Comparison of ENCODE assay signal across 2 cellular contexts in genomic region chr10:81473755-81474154, GRCh38.
TF ChIP-seq lines count a peak whose summit lies in the region.

No MANE protein-coding gene starts in this region.

TF ChIP-seq in A549, 52 proteins besides CTCF, POLR2A, EP300 and RAD21:
- TF ChIP-seq BCL3 (IDR thresholded peaks at IDR 0.05), result no peak
- no peak for TF ChIP-seq ZSCAN20 (CRISPR knock-in tag; IDR thresholded peaks at IDR 0.05)
- no peak for TF ChIP-seq ZFP36 (IDR thresholded peaks at IDR 0.05; ENCODE audit: borderline replicate concordance, partially characterized antibody)
- no peak for TF ChIP-seq HOXB5 (CRISPR knock-in tag; IDR thresholded peaks at IDR 0.05)
- TF ChIP-seq ESRRA (IDR thresholded peaks at IDR 0.05; ENCODE audit: borderline replicate concordance, low read length), result no peak
- TF ChIP-seq PHF8 (IDR thresholded peaks at IDR 0.05; ENCODE audit: borderline replicate concordance, low read depth), result no peak
- no peak for TF ChIP-seq BHLHE40 (IDR thresholded peaks at IDR 0.05; ENCODE audit: low read depth, low read length)
- TF ChIP-seq PBX3 (IDR thresholded peaks at IDR 0.05), result no peak
- no peak for TF ChIP-seq RARB (CRISPR knock-in tag; IDR thresholded peaks at IDR 0.05)
- no peak for TF ChIP-seq MAFK (IDR thresholded peaks at IDR 0.05; ENCODE audit: partially characterized antibody)
- TF ChIP-seq CHD2 (IDR thresholded peaks at IDR 0.05; ENCODE audit: low read length, partially characterized antibody), result no peak
- TF ChIP-seq E2F6 (IDR thresholded peaks at IDR 0.05; ENCODE audit: borderline replicate concordance, low read depth), result no peak

TF ChIP-seq in H1, 55 proteins besides CTCF, POLR2A, EP300 and RAD21:
- TF ChIP-seq RBBP5 (IDR thresholded peaks at IDR 0.05; ENCODE audit: borderline replicate concordance, low read depth, low read length) (no peak), HDAC6 (IDR thresholded peaks at IDR 0.05; ENCODE audit: low read depth, low read length) (no peak), TAF1 (IDR thresholded peaks at IDR 0.05; ENCODE audit: low read depth, low read length) (no peak), E2F6 (IDR thresholded peaks at IDR 0.05) (no peak), POU5F1 (IDR thresholded peaks at IDR 0.05; ENCODE audit: low read depth, low read length) (no peak), JUND (IDR thresholded peaks at IDR 0.05; ENCODE audit: low read length) (no peak), CBX5 (IDR thresholded peaks at IDR 0.05; ENCODE audit: low read depth, low read length) (no peak), CREB1 (IDR thresholded peaks at IDR 0.05) (no peak), CHD2 (IDR thresholded peaks at IDR 0.05; ENCODE audit: low read length) (no peak), CHD1 (IDR thresholded peaks at IDR 0.05; ENCODE audit: low read depth, low read length) (no peak), ZNF274 (IDR thresholded peaks at IDR 0.05; ENCODE audit: borderline replicate concordance, extremely low read depth, low read length) (no peak), CHD7 (IDR thresholded peaks at IDR 0.05; ENCODE audit: insufficient replicate concordance, low read length) (no peak), SP2 (IDR thresholded peaks at IDR 0.05; ENCODE audit: low read length) (no peak), CEBPB (IDR thresholded peaks at IDR 0.05; ENCODE audit: low read depth, low read length) (no peak), SAP30 (IDR thresholded peaks at IDR 0.05; ENCODE audit: insufficient read depth, insufficient replicate concordance, low read length) (no peak), EZH2 (IDR thresholded peaks at IDR 0.05; ENCODE audit: low read depth, low read length, severe bottlenecking) (no peak), TCF12 (IDR thresholded peaks at IDR 0.05; ENCODE audit: low read depth, low read length) (no peak), NANOG (IDR thresholded peaks at IDR 0.05; ENCODE audit: insufficient read depth, low read depth, low read length, poor library complexity, severe bottlenecking) (no peak), KDM4A (IDR thresholded peaks at IDR 0.05; ENCODE audit: low read depth, low read length, severe bottlenecking) (no peak), TEAD4 (IDR thresholded peaks at IDR 0.05; ENCODE audit: low read depth, low read length) (no peak)
